ENCODE assay signal across 32 cellular contexts in genomic region chr3:13367728-13368127, GRCh38. TPM values are rescaled to one million over a fixed set of nuclear protein-coding genes. Genes with fewer than 3 reads are reported as not detected.
"Had no signal": no experiment of that assay in that cellular context is flagged by ENCODE, and none has a peak within 500 bp of the region (broad histone marks: within the 10 kb centered on the region; RNA-seq: fewer than 3 reads in every experiment).

No MANE protein-coding gene starts in this region.

- ATAC-seq: activated CD4-positive, alpha-beta T cell treated with anti-CD3 and anti-CD28 coated beads for 36 hours; activated CD8-positive, alpha-beta memory T cell treated with anti-CD3 and anti-CD28 coated beads, Interleukin-2, amount 10 ng/mL, durations not matched to agents 7 days and 5 days; activated CD8-positive, alpha-beta T cell treated with anti-CD3 and anti-CD28 coated beads, Interleukin-2, amount 10 ng/mL, durations not matched to agents 7 days and 5 days; esophagus mucosa; T-helper 17 cell had no signal

- H3K4me3 ChIP-seq: coronary artery, dorsolateral prefrontal cortex had no signal

- H3K27me3 Mint-ChIP-seq: activated CD4-positive, alpha-beta memory T cell treated with anti-CD3 and anti-CD28 coated beads for 36 hours; activated CD4-positive, alpha-beta T cell treated with anti-CD3 and anti-CD28 coated beads for 36 hours; activated CD4-positive, alpha-beta T cell treated with anti-CD3 and anti-CD28 coated beads, Interleukin-2, amount 10 ng/mL, durations not matched to agents 24 days and 14 days; activated CD8-positive, alpha-beta memory T cell treated with anti-CD3 and anti-CD28 coated beads, Interleukin-2, amount 10 ng/mL, durations not matched to agents 7 days and 5 days; activated naive CD8-positive, alpha-beta T cell; central memory CD8-positive, alpha-beta T cell; dendritic cell treated with granulocyte-macrophage colony-stimulating factor and Interleukin-4, amounts not matched to agents 40 ng/mL and 50 ng/mL, for 4 days; T-helper 17 cell had no signal

- H3K9me3 Mint-ChIP-seq: activated CD4-positive, alpha-beta memory T cell treated with anti-CD3 and anti-CD28 coated beads for 36 hours; activated CD4-positive, alpha-beta T cell treated with anti-CD3 and anti-CD28 coated beads, Interleukin-2, amount 10 ng/mL, durations not matched to agents 24 days and 14 days; activated T-helper 1 cell treated with anti-CD3 and anti-CD28 coated beads, Interleukin-12 subunit alpha, Interleukin-12 subunit beta, Interleukin-2, Interleukin-4 antibody, amounts not matched to agents 30 ng/mL and 10 ng/mL and 1 ng/mL, durations not matched to agents 14 hours and 24 hours and 36 hours; activated T-helper 2 cell treated with anti-CD3 and anti-CD28 coated beads, Interferon-gamma antibody, Interleukin-2, Interleukin-4, amounts not matched to agents 10 μg/mL and 5 μg/mL and 100 μg/mL, durations not matched to agents 14 hours and 24 hours and 36 hours; central memory CD8-positive, alpha-beta T cell; dendritic cell treated with granulocyte-macrophage colony-stimulating factor and Interleukin-4, amounts not matched to agents 40 ng/mL and 50 ng/mL, for 4 days; endodermal cell; T-helper 2 cell treated with Interferon-gamma antibody and Interleukin-4, amounts not matched to agents 5 μg/mL and 100 μg/mL, for 36 hours had no signal

- H3K27ac ChIP-seq: brain microvascular endothelial cell, coronary artery, dorsolateral prefrontal cortex, WERI-Rb-1 had no signal

- H3K27me3 ChIP-seq: brain microvascular endothelial cell, dorsolateral prefrontal cortex had no signal

- H3K4me1 Mint-ChIP-seq: activated CD8-positive, alpha-beta memory T cell treated with anti-CD3 and anti-CD28 coated beads, Interleukin-2, amount 10 ng/mL, durations not matched to agents 7 days and 5 days had no signal

- DNase-seq: activated CD4-positive, alpha-beta memory T cell treated with anti-CD3 and anti-CD28 coated beads for 36 hours; activated CD4-positive, alpha-beta T cell treated with anti-CD3 and anti-CD28 coated beads for 36 hours; activated CD4-positive, alpha-beta T cell treated with anti-CD3 and anti-CD28 coated beads, Interleukin-2, amount 10 ng/mL, durations not matched to agents 24 days and 14 days; activated CD4-positive, CD25-positive, alpha-beta regulatory T cell; activated CD4-positive, CD25-positive, alpha-beta regulatory T cell treated with anti-CD3 and anti-CD28 coated beads, Interleukin-2, amount 50 U/mL, for 72 hours; activated CD8-positive, alpha-beta memory T cell treated with anti-CD3 and anti-CD28 coated beads, Interleukin-2, amount 10 ng/mL, durations not matched to agents 7 days and 5 days; activated CD8-positive, alpha-beta memory T cell treated with anti-CD3 and anti-CD28 coated beads, Interleukin-2, amount 50 U/mL, for 4 hours; activated CD8-positive, alpha-beta T cell treated with anti-CD3 and anti-CD28 coated beads, Interleukin-2, amount 10 ng/mL, durations not matched to agents 7 days and 5 days; activated effector memory CD4-positive, alpha-beta T cell treated with anti-CD3 and anti-CD28 coated beads, Interleukin-2, amount 50 U/mL, for 16 hours; activated naive CD4-positive, alpha-beta T cell treated with anti-CD3 and anti-CD28 coated beads, Interleukin-2, amount 50 U/mL, for 16 hours; activated T-cell treated with anti-CD3 and anti-CD28 coated beads, Interleukin-2, amount 50 U/mL, for 1 hour; activated T-cell treated with anti-CD3 and anti-CD28 coated beads, Interleukin-2, amount 50 U/mL, for 48 hours; amniotic stem cell; anterior cingulate cortex; brain microvascular endothelial cell; dorsolateral prefrontal cortex; effector memory CD4-positive, alpha-beta T cell; endodermal cell; foreskin fibroblast; head of caudate nucleus; T-helper 17 cell; T1000; WERI-Rb-1 had no signal

- H3K27ac Mint-ChIP-seq: activated CD4-positive, alpha-beta memory T cell treated with anti-CD3 and anti-CD28 coated beads for 36 hours; activated CD4-positive, alpha-beta T cell treated with anti-CD3 and anti-CD28 coated beads for 36 hours; activated CD8-positive, alpha-beta memory T cell treated with anti-CD3 and anti-CD28 coated beads, Interleukin-2, amount 10 ng/mL, durations not matched to agents 7 days and 5 days; activated CD8-positive, alpha-beta T cell treated with anti-CD3 and anti-CD28 coated beads, Interleukin-2, amount 10 ng/mL, durations not matched to agents 7 days and 5 days; activated naive CD8-positive, alpha-beta T cell; activated T-helper 1 cell treated with anti-CD3 and anti-CD28 coated beads, Interleukin-12 subunit alpha, Interleukin-12 subunit beta, Interleukin-2, Interleukin-4 antibody, amounts not matched to agents 30 ng/mL and 10 ng/mL and 1 ng/mL, durations not matched to agents 14 hours and 24 hours and 36 hours; activated T-helper 2 cell treated with anti-CD3 and anti-CD28 coated beads, Interferon-gamma antibody, Interleukin-2, Interleukin-4, amounts not matched to agents 10 μg/mL and 5 μg/mL and 100 μg/mL, durations not matched to agents 14 hours and 24 hours and 36 hours; dendritic cell treated with granulocyte-macrophage colony-stimulating factor and Interleukin-4, amounts not matched to agents 40 ng/mL and 50 ng/mL, for 4 days; endodermal cell; T-helper 17 cell; T-helper 2 cell treated with Interferon-gamma antibody and Interleukin-4, amounts not matched to agents 5 μg/mL and 100 μg/mL, for 36 hours had no signal

- H3K36me3 ChIP-seq: brain microvascular endothelial cell had no signal

- H3K4me3 Mint-ChIP-seq: activated CD4-positive, alpha-beta memory T cell treated with anti-CD3 and anti-CD28 coated beads for 36 hours; activated CD4-positive, alpha-beta T cell treated with anti-CD3 and anti-CD28 coated beads for 36 hours; activated CD4-positive, alpha-beta T cell treated with anti-CD3 and anti-CD28 coated beads, Interleukin-2, amount 10 ng/mL, durations not matched to agents 24 days and 14 days; activated CD8-positive, alpha-beta memory T cell treated with anti-CD3 and anti-CD28 coated beads, Interleukin-2, amount 10 ng/mL, durations not matched to agents 7 days and 5 days; activated CD8-positive, alpha-beta T cell treated with anti-CD3 and anti-CD28 coated beads, Interleukin-2, amount 10 ng/mL, durations not matched to agents 7 days and 5 days; activated naive CD8-positive, alpha-beta T cell; activated T-helper 1 cell treated with anti-CD3 and anti-CD28 coated beads, Interleukin-12 subunit alpha, Interleukin-12 subunit beta, Interleukin-2, Interleukin-4 antibody, amounts not matched to agents 30 ng/mL and 10 ng/mL and 1 ng/mL, durations not matched to agents 14 hours and 24 hours and 36 hours; central memory CD8-positive, alpha-beta T cell; dendritic cell treated with granulocyte-macrophage colony-stimulating factor and Interleukin-4, amounts not matched to agents 40 ng/mL and 50 ng/mL, for 4 days; endodermal cell; T-helper 17 cell; T-helper 2 cell treated with Interferon-gamma antibody and Interleukin-4, amounts not matched to agents 5 μg/mL and 100 μg/mL, for 36 hours had no signal

RNA-seq across cellular contexts. Expression of gene NUP210, which starts 52.4 kb away (rescaled TPM):
- total RNA-seq: bronchial epithelial cell had no signal
